Comparison of ENCODE assay signal across 1 cellular context in the genomic region with DNA sequence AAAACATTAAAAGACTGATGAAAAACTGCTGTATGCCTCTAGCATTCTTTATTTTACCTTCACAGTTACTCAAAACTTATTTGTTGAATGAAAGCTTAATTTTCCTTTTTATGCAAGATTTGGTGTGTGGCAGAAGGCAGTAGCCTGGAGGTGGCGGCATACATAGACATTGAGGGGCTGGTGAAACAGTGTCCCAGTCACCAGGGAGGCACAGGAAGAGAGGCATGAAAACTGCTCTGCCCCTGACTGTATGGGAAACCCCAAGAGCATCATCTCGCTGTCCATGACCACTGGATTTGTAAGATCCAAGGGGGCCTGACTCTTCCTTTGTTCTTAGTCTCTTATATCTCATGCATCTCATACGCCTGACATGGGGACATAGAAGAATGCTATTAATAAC.
TF ChIP-seq lines count a peak whose summit lies in the region.

No MANE protein-coding gene starts in this region.

TF ChIP-seq in GM23338, 12 proteins besides CTCF, POLR2A, EP300 and RAD21 (continued from another document):
- TF ChIP-seq EZH2 (IDR thresholded peaks at IDR 0.05; ENCODE audit: low read depth, unreplicated experiment): no peak
